1 cellular context compared by ENCODE assay signal in genomic region chr1:51729156-51729823, GRCh38.
TF ChIP-seq lines count a peak whose summit lies in the region.

No MANE protein-coding gene starts in this region.

TF ChIP-seq in H1, 55 proteins besides CTCF, POLR2A, EP300 and RAD21 (continued from another document):
- 0 out of 4 replicates have a peak, but pooled peaks of 1 of the 2 experiments have one; percentile 1 for TF ChIP-seq SIN3A (conservative IDR thresholded peaks at IDR 0.05 in 1 of 2, IDR thresholded peaks at IDR 0.05 in 1 of 2; ENCODE audit: low read depth in 1 of 2, low read length in 2 of 2)
- TF ChIP-seq KDM4A (IDR thresholded peaks at IDR 0.05; ENCODE audit: low read depth, low read length, severe bottlenecking): peak; percentile 34
- no peak for TF ChIP-seq CHD7 (IDR thresholded peaks at IDR 0.05; ENCODE audit: insufficient replicate concordance, low read length)
- no peak for TF ChIP-seq CHD1 (IDR thresholded peaks at IDR 0.05; ENCODE audit: low read depth, low read length)
- TF ChIP-seq MAX (IDR thresholded peaks at IDR 0.05): peak; percentile 48; the same call in 1 of the 2 replicates
- TF ChIP-seq CTBP2 (IDR thresholded peaks at IDR 0.05; ENCODE audit: borderline replicate concordance, insufficient read depth, insufficient read length, low read length): no peak
- TF ChIP-seq SRF (IDR thresholded peaks at IDR 0.05; ENCODE audit: low read depth, low read length): no peak
- TF ChIP-seq PHF8 (conservative IDR thresholded peaks at IDR 0.05; ENCODE audit: low read depth, low read length): peak; percentile 64
- no peak for TF ChIP-seq JUN (IDR thresholded peaks at IDR 0.05; ENCODE audit: low read depth, low read length)
- TF ChIP-seq SP4 (IDR thresholded peaks at IDR 0.05; ENCODE audit: low read length): no peak
- no peak for TF ChIP-seq E2F6 (IDR thresholded peaks at IDR 0.05)
- TF ChIP-seq SUZ12 (IDR thresholded peaks at IDR 0.05; ENCODE audit: low read length): no peak
- no peak for TF ChIP-seq FOSL1 (IDR thresholded peaks at IDR 0.05; ENCODE audit: insufficient read depth, low read depth, low read length)
- no peak for TF ChIP-seq KDM5A (IDR thresholded peaks at IDR 0.05; ENCODE audit: low read length)
- no peak for TF ChIP-seq ATF2 (IDR thresholded peaks at IDR 0.05; ENCODE audit: low read length)
- peak in 1 of 2 experiments; percentile 21; a peak in 1 of 4 replicates for TF ChIP-seq HDAC2 (IDR thresholded peaks at IDR 0.05; ENCODE audit: borderline replicate concordance in 1 of 2, low read depth in 2 of 2, low read length in 2 of 2)
- no peak for TF ChIP-seq SIRT6 (IDR thresholded peaks at IDR 0.05; ENCODE audit: low read length)
- no peak for TF ChIP-seq TEAD4 (IDR thresholded peaks at IDR 0.05; ENCODE audit: low read depth, low read length)
- no peak for TF ChIP-seq CBX8 (IDR thresholded peaks at IDR 0.05; ENCODE audit: borderline replicate concordance, low read depth, low read length)
- no peak for TF ChIP-seq SIX5 (IDR thresholded peaks at IDR 0.05; ENCODE audit: low read depth, low read length)
- no peak for TF ChIP-seq CBX5 (IDR thresholded peaks at IDR 0.05; ENCODE audit: low read depth, low read length)
- peak; percentile 79 for TF ChIP-seq TAF1 (IDR thresholded peaks at IDR 0.05; ENCODE audit: low read depth, low read length)
- TF ChIP-seq POLR2AphosphoS5 (IDR thresholded peaks at IDR 0.05; ENCODE audit: low read depth, low read length): peak; percentile 43; the same call in 1 of the 2 replicates
- TF ChIP-seq BRCA1 (IDR thresholded peaks at IDR 0.05; ENCODE audit: low read depth, low read length): no peak
- peak; percentile 74 for TF ChIP-seq CHD2 (IDR thresholded peaks at IDR 0.05; ENCODE audit: low read length)
- no peak for TF ChIP-seq KDM1A (IDR thresholded peaks at IDR 0.05; ENCODE audit: borderline replicate concordance, low read length)
- TF ChIP-seq CEBPB (IDR thresholded peaks at IDR 0.05; ENCODE audit: low read depth, low read length): no peak
- no peak for TF ChIP-seq ATF3 (IDR thresholded peaks at IDR 0.05; ENCODE audit: insufficient read depth, low read depth, low read length)
- TF ChIP-seq EGR1 (IDR thresholded peaks at IDR 0.05; ENCODE audit: borderline replicate concordance, low read depth, low read length): no peak
- TF ChIP-seq GTF2F1 (IDR thresholded peaks at IDR 0.05; ENCODE audit: borderline replicate concordance, low read depth, low read length): no peak
- TF ChIP-seq TBP (IDR thresholded peaks at IDR 0.05; ENCODE audit: low read depth, low read length): peak; percentile 62
- no peak for TF ChIP-seq SAP30 (IDR thresholded peaks at IDR 0.05; ENCODE audit: insufficient read depth, insufficient replicate concordance, low read length)
- no peak for TF ChIP-seq POU5F1 (IDR thresholded peaks at IDR 0.05; ENCODE audit: low read depth, low read length)
- peak; percentile 89 for TF ChIP-seq SP1 (IDR thresholded peaks at IDR 0.05; ENCODE audit: low read depth, low read length)
- no peak for TF ChIP-seq NANOG (IDR thresholded peaks at IDR 0.05; ENCODE audit: insufficient read depth, low read depth, low read length, poor library complexity, severe bottlenecking)
- no peak; the same call in 1 of the 2 replicates for TF ChIP-seq CREB1 (IDR thresholded peaks at IDR 0.05)
- TF ChIP-seq NRF1 (IDR thresholded peaks at IDR 0.05; ENCODE audit: low read depth, low read length): no peak
- no peak for TF ChIP-seq JUND (IDR thresholded peaks at IDR 0.05; ENCODE audit: low read length)
- TF ChIP-seq EZH2 (IDR thresholded peaks at IDR 0.05; ENCODE audit: low read depth, low read length, severe bottlenecking): no peak
- TF ChIP-seq SP2 (IDR thresholded peaks at IDR 0.05; ENCODE audit: low read length): no peak
- TF ChIP-seq USF2 (IDR thresholded peaks at IDR 0.05; ENCODE audit: low read length): peak; percentile 73
- no peak for TF ChIP-seq RXRA (IDR thresholded peaks at IDR 0.05; ENCODE audit: insufficient read depth, low read depth, low read length)
- TF ChIP-seq MAFK (IDR thresholded peaks at IDR 0.05; ENCODE audit: low read depth, low read length): no peak
- TF ChIP-seq YY1 (IDR thresholded peaks at IDR 0.05; ENCODE audit: low read depth, low read length): no peak
- no peak for TF ChIP-seq ZNF274 (IDR thresholded peaks at IDR 0.05; ENCODE audit: borderline replicate concordance, extremely low read depth, low read length)
- no peak for TF ChIP-seq RFX5 (IDR thresholded peaks at IDR 0.05; ENCODE audit: borderline replicate concordance, low read depth, low read length)
- no peak for TF ChIP-seq RNF2 (IDR thresholded peaks at IDR 0.05; ENCODE audit: borderline replicate concordance, low read depth, low read length, missing control alignments, poor library complexity, severe bottlenecking)
- TF ChIP-seq BCL11A (IDR thresholded peaks at IDR 0.05; ENCODE audit: low read depth in 2 of 2, low read length in 2 of 2): no peak
- peak; percentile 92 for TF ChIP-seq ASH2L (IDR thresholded peaks at IDR 0.05; ENCODE audit: low read length)
- no peak for TF ChIP-seq RBBP5 (IDR thresholded peaks at IDR 0.05; ENCODE audit: borderline replicate concordance, low read depth, low read length)
- TF ChIP-seq TCF12 (IDR thresholded peaks at IDR 0.05; ENCODE audit: low read depth, low read length): no peak
- no peak for TF ChIP-seq BACH1 (IDR thresholded peaks at IDR 0.05; ENCODE audit: low read length)
